8 cellular contexts compared by ENCODE assay signal in the genomic region with DNA sequence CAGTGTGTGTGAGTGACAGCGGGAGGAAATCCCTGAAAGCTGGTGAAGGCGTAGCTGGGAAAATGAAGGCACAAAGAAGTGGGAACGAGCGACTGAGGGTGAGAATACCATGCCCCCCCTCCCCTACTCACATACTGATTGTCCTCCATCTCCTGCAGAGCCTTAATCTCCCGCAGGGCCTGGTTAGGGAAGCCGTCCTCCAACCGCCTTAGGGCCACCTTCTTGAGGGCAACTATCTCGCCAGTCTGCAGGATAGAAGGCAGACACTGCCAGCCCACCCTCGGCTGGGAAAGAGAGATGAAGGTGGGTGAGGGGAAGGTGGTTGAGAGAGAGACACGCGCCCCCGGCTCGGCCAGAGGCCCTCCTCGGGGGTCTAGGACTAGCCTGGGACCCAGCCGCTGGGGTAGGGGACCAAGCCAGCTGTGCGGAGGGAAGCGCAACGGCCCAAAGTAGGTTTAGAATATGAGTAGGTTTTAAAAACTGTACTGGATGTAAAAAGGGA. TPM values are rescaled to one million over a fixed set of nuclear protein-coding genes. Genes with fewer than 3 reads are reported as not detected.
DNase-seq lines count a peak whose midpoint lies in the region; ATAC-seq and TF ChIP-seq lines count a peak whose summit lies in the region.

No MANE protein-coding gene starts in this region.

- H3K27ac Mint-ChIP-seq in activated CD8-positive, alpha-beta T cell treated with anti-CD3 and anti-CD28 coated beads for 36 hours, result peak overlapping the region; percentile 60
- peak overlapping the region; percentile 65 for H3K27ac Mint-ChIP-seq in stimulated activated memory B cell treated with anti-CD40 and anti-IgM and Interleukin-4, amounts not matched to agents 10 μg/mL and 1 μg/mL and 100 μg/mL, for 72 hours

- peaks cover 3% of the 10 kb centered on the region for H3K36me3 Mint-ChIP-seq in activated CD8-positive, alpha-beta T cell treated with anti-CD3 and anti-CD28 coated beads for 36 hours (ENCODE audit: low read depth)
- H3K36me3 Mint-ChIP-seq in stimulated activated memory B cell treated with anti-CD40 and anti-IgM and Interleukin-4, amounts not matched to agents 10 μg/mL and 1 μg/mL and 100 μg/mL, for 72 hours, result no peaks in the 10 kb centered on the region

- POLR2A ChIA-PET in activated CD8-positive, alpha-beta T cell treated with anti-CD3 and anti-CD28 coated beads for 36 hours (lab: Charles Lee), result no interaction called here

- no peak for TF ChIP-seq CTCF in activated CD8-positive, alpha-beta T cell treated with anti-CD3 and anti-CD28 coated beads for 36 hours (IDR thresholded peaks at IDR 0.05)

- H3K27me3 Mint-ChIP-seq in activated CD8-positive, alpha-beta T cell treated with anti-CD3 and anti-CD28 coated beads for 36 hours, result peaks cover 3% of the 10 kb centered on the region
- peaks cover 39% of the 10 kb centered on the region for H3K27me3 Mint-ChIP-seq in stimulated activated memory B cell treated with anti-CD40 and anti-IgM and Interleukin-4, amounts not matched to agents 10 μg/mL and 1 μg/mL and 100 μg/mL, for 72 hours

- ATAC-seq in activated CD8-positive, alpha-beta T cell treated with anti-CD3 and anti-CD28 coated beads for 36 hours, result no peak
- no peak for ATAC-seq in stimulated activated memory B cell treated with anti-CD40 and anti-IgM and Interleukin-4, amounts not matched to agents 10 μg/mL and 1 μg/mL and 100 μg/mL, for 72 hours
- ATAC-seq in GM18511 (IDR thresholded peaks at IDR 0.05; ENCODE audit: unreplicated experiment) (no peak), GM19395 (IDR thresholded peaks at IDR 0.05; ENCODE audit: unreplicated experiment) (no peak)

- intact Hi-C loops in activated CD8-positive, alpha-beta T cell treated with anti-CD3 and anti-CD28 coated beads for 36 hours (cut with micrococcal nuclease), result no loop called here

- DNase-seq in NCI-H1417 (lab: John Stamatoyannopoulos, UW), result peak in 2 of 3 experiments; percentile 62 to 69
- DNase-seq in NCI-H1417 treated with DMSO at 0.1 percent for 48 hours (lab: John Stamatoyannopoulos, UW), result no peak
- DNase-seq in activated CD8-positive, alpha-beta T cell treated with anti-CD3 and anti-CD28 coated beads for 36 hours, result peak; percentile 5
- no peak for DNase-seq in germinal center (ENCODE audit: low spot score)

- peak overlapping the region; percentile 90 for H3K4me3 Mint-ChIP-seq in activated CD8-positive, alpha-beta T cell treated with anti-CD3 and anti-CD28 coated beads for 36 hours
- peak overlapping the region; percentile 73 for H3K4me3 Mint-ChIP-seq in stimulated activated memory B cell treated with anti-CD40 and anti-IgM and Interleukin-4, amounts not matched to agents 10 μg/mL and 1 μg/mL and 100 μg/mL, for 72 hours

- H3K4me1 Mint-ChIP-seq in activated CD8-positive, alpha-beta T cell treated with anti-CD3 and anti-CD28 coated beads for 36 hours (ENCODE audit: low read depth), result peaks cover 17% of the 10 kb centered on the region
- H3K4me1 Mint-ChIP-seq in stimulated activated memory B cell treated with anti-CD40 and anti-IgM and Interleukin-4, amounts not matched to agents 10 μg/mL and 1 μg/mL and 100 μg/mL, for 72 hours, result peaks cover 17% of the 10 kb centered on the region

- CTCF ChIA-PET in activated CD8-positive, alpha-beta T cell treated with anti-CD3 and anti-CD28 coated beads for 36 hours (lab: Charles Lee), result interaction anchor here (1.4 kb wide), 1 partner anchor 24 kb away, joined by 3 read pairs; no protein-coding TSS in a partner anchor

- no peaks in the 10 kb centered on the region for H3K9me3 Mint-ChIP-seq in activated CD8-positive, alpha-beta T cell treated with anti-CD3 and anti-CD28 coated beads for 36 hours
- peaks cover 3% of the 10 kb centered on the region for H3K9me3 Mint-ChIP-seq in stimulated activated memory B cell treated with anti-CD40 and anti-IgM and Interleukin-4, amounts not matched to agents 10 μg/mL and 1 μg/mL and 100 μg/mL, for 72 hours

- peak overlapping the region; percentile 72 for H3K4me3 ChIP-seq in iPS-11a (ENCODE audit: low read depth, low read length)

RNA-seq across cellular contexts. Expression of a gene that starts 0.5 kb away (rescaled TPM):
- 1 to 10 TPM; 2.2 to 3.0 TPM for total RNA-seq in activated CD8-positive, alpha-beta T cell treated with anti-CD3 and anti-CD28 coated beads for 36 hours

RNA-seq across cellular contexts. Expression of a gene that starts 56.1 kb away (rescaled TPM):
- not detected for total RNA-seq in activated CD8-positive, alpha-beta T cell treated with anti-CD3 and anti-CD28 coated beads for 36 hours

Comparison
In these comparisons a context has a peak if more than half of its experiments do, and no peak if none do; other contexts are left out.
1. DNase-seq: peak in NCI-H1417 (2 of 3) and activated CD8-positive, alpha-beta T cell treated with anti-CD3 and anti-CD28 coated beads for 36 hours (single experiment); none in NCI-H1417 treated with DMSO at 0.1 percent for 48 hours (single experiment) and germinal center (single experiment).